ENCODE assay signal across 30 cellular contexts in the genomic region with DNA sequence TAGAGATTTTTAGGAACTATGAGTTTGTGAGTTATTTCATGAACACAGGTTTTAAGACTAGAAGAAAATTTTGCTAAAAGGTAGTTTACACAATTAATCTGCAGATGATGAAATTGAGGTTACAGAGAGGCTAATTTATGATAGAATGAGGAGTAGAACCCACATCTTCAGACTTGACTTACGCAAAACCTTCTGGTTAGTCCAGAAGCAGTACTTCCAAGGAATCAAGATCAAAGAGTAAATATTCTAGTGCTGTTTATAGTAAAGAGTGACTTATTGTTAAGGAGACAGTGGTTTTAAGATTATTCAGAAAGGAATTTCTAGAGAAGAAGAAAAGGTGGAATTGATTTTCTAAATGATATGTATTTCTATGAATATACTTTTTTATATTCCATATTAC. TPM values are rescaled to one million over a fixed set of nuclear protein-coding genes. Genes with fewer than 3 reads are reported as not detected.
"Had no signal": no experiment of that assay in that cellular context is flagged by ENCODE, and none has a peak within 500 bp of the region (broad histone marks: within the 10 kb centered on the region; RNA-seq: fewer than 3 reads in every experiment).

No MANE protein-coding gene starts in this region.

- H3K4me1 Mint-ChIP-seq: activated CD4-positive, alpha-beta memory T cell treated with anti-CD3 and anti-CD28 coated beads, Interleukin-2, amount 10 ng/mL, durations not matched to agents 7 days and 5 days; activated CD4-positive, alpha-beta T cell treated with anti-CD3 and anti-CD28 coated beads for 36 hours; activated CD4-positive, alpha-beta T cell treated with anti-CD3 and anti-CD28 coated beads, Interleukin-2, amount 10 ng/mL, durations not matched to agents 24 days and 14 days; activated naive CD4-positive, alpha-beta T cell treated with anti-CD3 and anti-CD28 coated beads, Interleukin-2, amount 10 ng/mL, durations not matched to agents 7 days and 5 days; activated naive CD8-positive, alpha-beta T cell treated with anti-CD3 and anti-CD28 coated beads, Interleukin-2, amount 10 ng/mL, durations not matched to agents 7 days and 5 days had no signal

- H3K4me3 Mint-ChIP-seq: activated CD4-positive, alpha-beta memory T cell treated with anti-CD3 and anti-CD28 coated beads, Interleukin-2, amount 10 ng/mL, durations not matched to agents 7 days and 5 days; activated CD4-positive, alpha-beta T cell treated with anti-CD3 and anti-CD28 coated beads for 36 hours; activated CD4-positive, alpha-beta T cell treated with anti-CD3 and anti-CD28 coated beads, Interleukin-2, amount 10 ng/mL, durations not matched to agents 24 days and 14 days; activated naive CD4-positive, alpha-beta T cell treated with anti-CD3 and anti-CD28 coated beads, Interleukin-2, amount 10 ng/mL, durations not matched to agents 7 days and 5 days; activated naive CD8-positive, alpha-beta T cell treated with anti-CD3 and anti-CD28 coated beads, Interleukin-2, amount 10 ng/mL, durations not matched to agents 7 days and 5 days; activated T-cell treated with anti-CD3 and anti-CD28 coated beads, Interleukin-2, amount 50 U/mL, for 24 hours; activated T-cell treated with anti-CD3 and anti-CD28 coated beads, Interleukin-2, amount 50 U/mL, for 72 hours; effector memory CD8-positive, alpha-beta T cell had no signal

- ATAC-seq: activated CD4-positive, alpha-beta T cell treated with anti-CD3 and anti-CD28 coated beads for 36 hours; activated naive CD4-positive, alpha-beta T cell treated with anti-CD3 and anti-CD28 coated beads, Interleukin-2, amount 50 U/mL, for 72 hours; activated T-cell treated with anti-CD3 and anti-CD28 coated beads, Interleukin-2, amount 50 U/mL, for 72 hours; body of pancreas; effector memory CD8-positive, alpha-beta T cell; foreskin keratinocyte; gastrocnemius medialis; heart left ventricle had no signal

- DNase-seq: activated CD4-positive, alpha-beta memory T cell treated with anti-CD3 and anti-CD28 coated beads, Interleukin-2, amount 10 ng/mL, durations not matched to agents 7 days and 5 days; activated CD4-positive, alpha-beta T cell treated with anti-CD3 and anti-CD28 coated beads for 36 hours; activated CD4-positive, alpha-beta T cell treated with anti-CD3 and anti-CD28 coated beads, Interleukin-2, amount 10 ng/mL, durations not matched to agents 24 days and 14 days; activated CD4-positive, CD25-positive, alpha-beta regulatory T cell; activated CD4-positive, CD25-positive, alpha-beta regulatory T cell treated with anti-CD3 and anti-CD28 coated beads, Interleukin-2, amount 50 U/mL, for 72 hours; activated CD8-positive, alpha-beta memory T cell treated with anti-CD3 and anti-CD28 coated beads, Interleukin-2, amount 50 U/mL, for 48 hours; activated gamma-delta T cell; activated naive CD4-positive, alpha-beta T cell; activated naive CD4-positive, alpha-beta T cell treated with anti-CD3 and anti-CD28 coated beads, Interleukin-2, amount 10 ng/mL, durations not matched to agents 7 days and 5 days; activated naive CD8-positive, alpha-beta T cell treated with anti-CD3 and anti-CD28 coated beads, Interleukin-2, amount 10 ng/mL, durations not matched to agents 7 days and 5 days; activated T-cell treated with anti-CD3 and anti-CD28 coated beads for 4 hours; activated T-cell treated with anti-CD3 and anti-CD28 coated beads, Interleukin-2, amount 50 U/mL, for 24 hours; activated T-cell treated with anti-CD3 and anti-CD28 coated beads, Interleukin-2, amount 50 U/mL, for 72 hours; amniotic stem cell; anterior cingulate cortex; body of pancreas; caudate nucleus; cortex of kidney; dermis blood vessel endothelial cell; effector CD4-positive, alpha-beta T cell; effector memory CD8-positive, alpha-beta T cell; erythroblast; foreskin keratinocyte; gastrocnemius medialis; glutamatergic neuron; heart left ventricle had no signal

- H3K4me3 ChIP-seq: body of pancreas, esophagus muscularis mucosa, gastrocnemius medialis, heart left ventricle had no signal

- H3K27me3 Mint-ChIP-seq: activated CD4-positive, alpha-beta memory T cell treated with anti-CD3 and anti-CD28 coated beads, Interleukin-2, amount 10 ng/mL, durations not matched to agents 7 days and 5 days; activated CD4-positive, alpha-beta T cell treated with anti-CD3 and anti-CD28 coated beads for 36 hours; activated CD4-positive, alpha-beta T cell treated with anti-CD3 and anti-CD28 coated beads, Interleukin-2, amount 10 ng/mL, durations not matched to agents 24 days and 14 days; activated naive CD4-positive, alpha-beta T cell treated with anti-CD3 and anti-CD28 coated beads, Interleukin-2, amount 10 ng/mL, durations not matched to agents 7 days and 5 days; activated naive CD8-positive, alpha-beta T cell treated with anti-CD3 and anti-CD28 coated beads, Interleukin-2, amount 10 ng/mL, durations not matched to agents 7 days and 5 days; activated T-cell treated with anti-CD3 and anti-CD28 coated beads, Interleukin-2, amount 50 U/mL, for 24 hours; effector memory CD8-positive, alpha-beta T cell had no signal

- H3K4me1 ChIP-seq: body of pancreas, esophagus muscularis mucosa, foreskin keratinocyte, gastrocnemius medialis, heart left ventricle had no signal

- H3K27ac ChIP-seq: body of pancreas, esophagus muscularis mucosa, foreskin keratinocyte, gastrocnemius medialis, heart left ventricle had no signal

- H3K9me3 Mint-ChIP-seq: activated naive CD8-positive, alpha-beta T cell treated with anti-CD3 and anti-CD28 coated beads, Interleukin-2, amount 10 ng/mL, durations not matched to agents 7 days and 5 days had no signal

- H3K36me3 Mint-ChIP-seq: activated naive CD4-positive, alpha-beta T cell treated with anti-CD3 and anti-CD28 coated beads, Interleukin-2, amount 10 ng/mL, durations not matched to agents 7 days and 5 days; activated naive CD8-positive, alpha-beta T cell treated with anti-CD3 and anti-CD28 coated beads, Interleukin-2, amount 10 ng/mL, durations not matched to agents 7 days and 5 days had no signal

- H3K9me3 ChIP-seq: gastrocnemius medialis had no signal

- H3K27ac Mint-ChIP-seq: activated CD4-positive, alpha-beta memory T cell treated with anti-CD3 and anti-CD28 coated beads, Interleukin-2, amount 10 ng/mL, durations not matched to agents 7 days and 5 days; activated CD4-positive, alpha-beta T cell treated with anti-CD3 and anti-CD28 coated beads for 36 hours; activated CD4-positive, alpha-beta T cell treated with anti-CD3 and anti-CD28 coated beads, Interleukin-2, amount 10 ng/mL, durations not matched to agents 24 days and 14 days; activated naive CD4-positive, alpha-beta T cell treated with anti-CD3 and anti-CD28 coated beads, Interleukin-2, amount 10 ng/mL, durations not matched to agents 7 days and 5 days; activated naive CD4-positive, alpha-beta T cell treated with anti-CD3 and anti-CD28 coated beads, Interleukin-2, amount 50 U/mL, for 72 hours; activated naive CD8-positive, alpha-beta T cell treated with anti-CD3 and anti-CD28 coated beads, Interleukin-2, amount 10 ng/mL, durations not matched to agents 7 days and 5 days; activated T-cell treated with anti-CD3 and anti-CD28 coated beads, Interleukin-2, amount 50 U/mL, for 24 hours; activated T-cell treated with anti-CD3 and anti-CD28 coated beads, Interleukin-2, amount 50 U/mL, for 72 hours; effector memory CD8-positive, alpha-beta T cell had no signal

- H3K36me3 ChIP-seq: esophagus muscularis mucosa, gastrocnemius medialis, heart left ventricle had no signal

- H3K27me3 ChIP-seq: body of pancreas, esophagus muscularis mucosa, foreskin keratinocyte, gastrocnemius medialis, heart left ventricle had no signal

- FAIRE-seq: colon had no signal

RNA-seq across cellular contexts. Expression of a gene that starts 10.6 kb away (rescaled TPM):
- total RNA-seq: activated CD4-positive, alpha-beta memory T cell treated with anti-CD3 and anti-CD28 coated beads, Interleukin-2, amount 10 ng/mL, durations not matched to agents 7 days and 5 days; activated naive CD4-positive, alpha-beta T cell treated with anti-CD3 and anti-CD28 coated beads, Interleukin-2, amount 50 U/mL, for 72 hours; T-helper 1 cell treated with Interleukin-12 subunit alpha and Interleukin-12 subunit beta and Interleukin-4 antibody, amounts not matched to agents 30 ng/mL and 1 ng/mL, for 36 hours had no signal
